Comparison of ENCODE assay signal across 7 cellular contexts in the genomic region with DNA sequence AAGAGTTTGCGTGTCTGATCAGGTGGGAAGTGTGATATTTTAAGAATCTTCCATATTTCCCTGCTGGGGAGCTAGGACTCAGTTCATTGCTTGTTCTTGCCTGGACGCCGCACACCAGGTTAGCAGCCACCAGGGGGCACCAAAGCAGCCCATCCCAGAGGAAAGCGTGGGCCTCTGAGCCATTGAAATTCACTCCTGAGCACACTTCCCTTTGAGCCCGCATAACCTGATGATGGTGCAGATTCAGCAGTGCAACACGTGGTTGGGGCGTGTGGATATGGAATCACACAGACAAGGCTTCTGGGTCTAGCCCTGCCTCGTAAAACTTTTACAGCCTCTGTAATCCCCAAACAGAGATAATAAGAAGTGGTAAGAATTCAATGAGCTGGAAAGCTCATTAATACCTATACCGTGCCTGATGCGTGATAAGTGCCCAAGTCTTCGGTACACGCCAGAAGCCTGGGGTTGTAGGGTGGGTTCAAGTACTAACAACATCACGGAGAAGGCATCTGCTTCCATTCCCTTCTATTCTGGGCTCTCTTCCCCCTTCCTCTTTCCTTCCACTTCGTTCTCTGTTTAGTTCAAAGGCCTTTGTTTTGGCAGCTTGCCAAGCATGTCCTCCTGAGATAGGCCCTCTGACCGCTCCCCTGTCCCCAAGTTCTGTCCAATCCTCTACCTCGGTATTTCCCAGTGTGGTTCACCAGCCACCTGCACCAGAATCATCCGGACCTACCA.
A peak's percentile ranks its signal among the peaks of the same experiment; 100 is the strongest.
DNase-seq lines count a peak whose midpoint lies in the region; ATAC-seq, FAIRE-seq and TF ChIP-seq lines count a peak whose summit lies in the region.

No MANE protein-coding gene starts in this region.

- H3K4me2 ChIP-seq in astrocyte (ENCODE audit: low read length) = peak overlapping the region; percentile 17

- H3K27ac ChIP-seq in astrocyte (ENCODE audit: low read depth, low read length) (no peak overlapping the region), sigmoid colon (peak overlapping the region; percentile 26 to 55 (median 32))

- FAIRE-seq in astrocyte (lab: Jason Lieb, UNC) = no peak

- no peak overlapping the region for H3K4me3 Mint-ChIP-seq in astrocyte (ENCODE audit: unreplicated experiment)

- H3K4me3 ChIP-seq in astrocyte (ENCODE audit: insufficient read depth, low read depth, low read length) (no peak overlapping the region), sigmoid colon (peak overlapping the region in 2 of 4 donors; percentile 7 to 16)

- H2AFZ ChIP-seq in astrocyte (ENCODE audit: low read depth, low read length) = peak overlapping the region; percentile 11

- H3K4me1 ChIP-seq in astrocyte (ENCODE audit: insufficient read depth, low read length) (no peaks in the 10 kb centered on the region), sigmoid colon (peaks cover 0 to 20% (median 14%) of the 10 kb centered on the region in 4 donors)

- no peaks in the 10 kb centered on the region for H3K36me3 ChIP-seq in astrocyte (ENCODE audit: insufficient read depth, low read length)
- H3K36me3 ChIP-seq in sigmoid colon = no peaks in the 10 kb centered on the region

- intact Hi-C loops in sigmoid colon (cut with DNase I) = loop anchor here (1.0 kb wide), 1 partner anchor 34 kb away; no protein-coding TSS in a partner anchor

- H3K79me2 ChIP-seq in astrocyte (ENCODE audit: insufficient read depth, low read length) = no peaks in the 10 kb centered on the region

- ATAC-seq in GM18502 (IDR thresholded peaks at IDR 0.05; ENCODE audit: poor library complexity, unreplicated experiment) (peak; percentile 84), HG02870 (IDR thresholded peaks at IDR 0.05; ENCODE audit: unreplicated experiment) (peak; percentile 78)

- H3K27ac Mint-ChIP-seq in astrocyte (ENCODE audit: unreplicated experiment) = no peak overlapping the region

- H4K20me1 ChIP-seq in astrocyte (ENCODE audit: insufficient read depth, low read length) = no peaks in the 10 kb centered on the region

- peaks cover 4% of the 10 kb centered on the region for H3K4me1 Mint-ChIP-seq in astrocyte (ENCODE audit: low read depth, unreplicated experiment)

- H3K36me3 Mint-ChIP-seq in astrocyte (ENCODE audit: low read depth, unreplicated experiment) = no peaks in the 10 kb centered on the region

- DNase-seq in NCI-H146 treated with DMSO at 0.1 percent for 48 hours (lab: John Stamatoyannopoulos, UW; ENCODE audit: unreplicated experiment) (peak; percentile 56), T-helper 9 cell (peak; percentile 77), astrocyte (ENCODE audit: low read depth) (peak; percentile 60), hippocampal formation (lab: John Stamatoyannopoulos, UW) (peak; percentile 43 to 84), sigmoid colon (peak; percentile 92)

- no peak overlapping the region for H3K9ac ChIP-seq in astrocyte (ENCODE audit: low read length)

- peak; percentile 95 for TF ChIP-seq CTCF in astrocyte (IDR thresholded peaks at IDR 0.05; ENCODE audit: insufficient read depth, low read depth, low read length)
- peak; percentile 55 to 86 (median 80) for TF ChIP-seq CTCF in sigmoid colon (IDR thresholded peaks at IDR 0.05)

- H3K9me3 ChIP-seq in astrocyte (ENCODE audit: insufficient read depth, low read depth, low read length) = peaks cover 4% of the 10 kb centered on the region
- H3K9me3 ChIP-seq in sigmoid colon = no peaks in the 10 kb centered on the region

- no peak for TF ChIP-seq EP300 in sigmoid colon (IDR thresholded peaks at IDR 0.05)

- peaks cover 13% of the 10 kb centered on the region for H3K9me3 Mint-ChIP-seq in astrocyte (ENCODE audit: unreplicated experiment)

- no peak for TF ChIP-seq POLR2A in sigmoid colon (IDR thresholded peaks at IDR 0.05)

- H3K27me3 ChIP-seq in astrocyte (ENCODE audit: insufficient read depth, low read length) = no peaks in the 10 kb centered on the region
- no peaks in the 10 kb centered on the region for H3K27me3 ChIP-seq in sigmoid colon

- peaks cover 2% of the 10 kb centered on the region for H3K27me3 Mint-ChIP-seq in astrocyte (ENCODE audit: low read depth, unreplicated experiment)

- 5 to 25% methylated on average over 17 of the region's 17 CpGs for WGBS in sigmoid colon, 2 donors
